8 cellular contexts compared by ENCODE assay signal in genomic region chr15:88621789-88622604, GRCh38. TPM values are rescaled to one million over a fixed set of nuclear protein-coding genes. Genes with fewer than 3 reads are reported as not detected.
DNase-seq lines count a peak whose midpoint lies in the region; ATAC-seq and TF ChIP-seq lines count a peak whose summit lies in the region.

No MANE protein-coding gene starts in this region.

- H3K27me3 Mint-ChIP-seq in T-cell (peaks cover 3 to 5% of the 10 kb centered on the region in 2 donors), chondrocyte (ENCODE audit: low read depth) (no peaks in the 10 kb centered on the region)

- H2BK5ac ChIP-seq in mesenchymal stem cell (ENCODE audit: low read depth, low read length, poor library complexity, severe bottlenecking) = peak overlapping the region; percentile 100

- peak overlapping the region; percentile 18 for H2AK5ac ChIP-seq in mesenchymal stem cell (ENCODE audit: low read length, severe bottlenecking)

- H3K9me3 ChIP-seq in mesenchymal stem cell (ENCODE audit: control insufficient read depth, low read length) = no peaks in the 10 kb centered on the region
- H3K9me3 ChIP-seq in tibial nerve = no peaks in the 10 kb centered on the region

- CTCF ChIA-PET in T-cell (lab: Charles Lee) = interaction anchor here (0.6 to 1.8 kb wide), 6 partner anchors 13 to 391 kb away, joined by 3 to 12 read pairs (median 6); no protein-coding TSS in a partner anchor

- H3K4me1 Mint-ChIP-seq in T-cell (peaks cover 51 to 56% (median 55%) of the 10 kb centered on the region in 3 donors), chondrocyte (ENCODE audit: low read depth) (peaks cover 43% of the 10 kb centered on the region)

- H2AFZ ChIP-seq in mesenchymal stem cell (ENCODE audit: low read depth, low read length) = no peak overlapping the region

- peak overlapping the region; percentile 91 to 96 for H3K27ac Mint-ChIP-seq in T-cell
- H3K27ac Mint-ChIP-seq in chondrocyte (ENCODE audit: unreplicated experiment) = peak overlapping the region; percentile 95

- no peaks in the 10 kb centered on the region for H3K9me3 Mint-ChIP-seq in T-cell
- H3K9me3 Mint-ChIP-seq in chondrocyte (ENCODE audit: low read depth) = no peaks in the 10 kb centered on the region

- peak overlapping the region in 1 of 2 experiments; percentile 97 for H3K4ac ChIP-seq in mesenchymal stem cell (ENCODE audit: low read depth in 1 of 2, low read length in 2 of 2)

- under 1% methylated on average over 12 of the region's 17 CpGs for WGBS in mesenchymal stem cell
- WGBS in tibial nerve, 2 donors = 6% methylated on average over 17 of the region's 17 CpGs

- H3K36me3 Mint-ChIP-seq in T-cell (peaks cover 3% of the 10 kb centered on the region), chondrocyte (ENCODE audit: low read depth) (no peaks in the 10 kb centered on the region)

- H3K4me3 Mint-ChIP-seq in T-cell (peak overlapping the region; percentile 86 to 92 (median 86)), chondrocyte (ENCODE audit: unreplicated experiment) (peak overlapping the region; percentile 84)

- H3K9ac ChIP-seq in mesenchymal stem cell (ENCODE audit: low read length) = peak overlapping the region; percentile 99

- H2BK15ac ChIP-seq in mesenchymal stem cell (ENCODE audit: low read depth, poor library complexity, severe bottlenecking) = no peak overlapping the region

- H3K18ac ChIP-seq in mesenchymal stem cell (ENCODE audit: low read depth in 1 of 2, low read length in 2 of 2) = peak overlapping the region; percentile 95 to 99

- ATAC-seq in Right ventricle myocardium superior (ENCODE audit: poor library complexity) = peak; percentile 11
- no peak for ATAC-seq in Right ventricle myocardium inferior
- peak; percentile 28 for ATAC-seq in HG03432 (IDR thresholded peaks at IDR 0.05; ENCODE audit: unreplicated experiment)
- ATAC-seq in T-cell (replicated peaks in 1 of 4) = peak; percentile 36 to 50 (median 47)

- POLR2A ChIA-PET in T-cell (lab: Charles Lee) = interaction anchor here in 1 of 2 donors (1.1 kb wide), 1 partner anchor 13 kb away, joined by 7 read pairs; no protein-coding TSS in a partner anchor

- peak overlapping the region; percentile 88 for H3K4me2 ChIP-seq in mesenchymal stem cell (ENCODE audit: low read length, poor library complexity, severe bottlenecking)

- H3K79me1 ChIP-seq in mesenchymal stem cell (replicated peaks; ENCODE audit: low read length, poor library complexity, severe bottlenecking) = peaks cover 3% of the 10 kb centered on the region

- H3K4me1 ChIP-seq in mesenchymal stem cell (ENCODE audit: control insufficient read depth, insufficient read depth, low read depth, low read length) (peaks cover 26% of the 10 kb centered on the region), tibial nerve (peaks cover 0 to 49% (median 30%) of the 10 kb centered on the region in 4 donors)

- no peak for TF ChIP-seq CTCF in chondrocyte (IDR thresholded peaks at IDR 0.05)
- no peak for TF ChIP-seq CTCF in tibial nerve (IDR thresholded peaks at IDR 0.05)

- H2BK120ac ChIP-seq in mesenchymal stem cell (ENCODE audit: low read depth, low read length) = peak overlapping the region; percentile 98

- H4K8ac ChIP-seq in mesenchymal stem cell (ENCODE audit: low read length) = peak overlapping the region; percentile 90

- H4K91ac ChIP-seq in mesenchymal stem cell (ENCODE audit: low read length) = peak overlapping the region; percentile 99

- peak overlapping the region in 1 of 2 experiments; percentile 87 for H3K14ac ChIP-seq in mesenchymal stem cell (ENCODE audit: low read length in 2 of 2)

- H3K4me3 ChIP-seq in mesenchymal stem cell (ENCODE audit: insufficient read depth in 1 of 2, low read depth in 1 of 2, low read length in 2 of 2) (peak overlapping the region; percentile 95 to 98), tibial nerve (peak overlapping the region; percentile 97 to 100 (median 98))

- peak overlapping the region in 1 of 2 experiments; percentile 99 for H3K23ac ChIP-seq in mesenchymal stem cell (ENCODE audit: low read length in 2 of 2)

- no peak for TF ChIP-seq EP300 in tibial nerve (IDR thresholded peaks at IDR 0.05)

- peak overlapping the region; percentile 81 for H3K27ac ChIP-seq in mesenchymal stem cell (ENCODE audit: low read length, poor library complexity, severe bottlenecking)
- peak overlapping the region; percentile 53 to 89 (median 86) for H3K27ac ChIP-seq in tibial nerve

- TF ChIP-seq POLR2A in tibial nerve (IDR thresholded peaks at IDR 0.05) = no peak

- H3K36me3 ChIP-seq in mesenchymal stem cell (ENCODE audit: control insufficient read depth in 1 of 2, insufficient read depth in 2 of 2, low read depth in 1 of 2, low read length in 2 of 2) (peaks cover 16 to 18% of the 10 kb centered on the region in 2 experiments), tibial nerve (peaks cover 0 to 12% (median 0%) of the 10 kb centered on the region in 3 donors)

- DNase-seq in Right ventricle myocardium superior (no peak), Right ventricle myocardium inferior (ENCODE audit: missing footprints) (no peak), T-cell (peak in 32 of 34 experiments; percentile 40 to 76 (median 56)), chondrocyte (ENCODE audit: low spot score) (no peak), mesenchymal stem cell (peak; percentile 61), tibial nerve (ENCODE audit: low spot score in 2 of 2) (no peak), NCI-H1105 (lab: John Stamatoyannopoulos, UW) (no peak)

- H2BK12ac ChIP-seq in mesenchymal stem cell (ENCODE audit: low read length in 2 of 2) = peak overlapping the region; percentile 32 to 87

- H3K27me3 ChIP-seq in mesenchymal stem cell (ENCODE audit: control insufficient read depth in 1 of 2, insufficient read depth in 1 of 2, low read length in 2 of 2) (no peaks in the 10 kb centered on the region), tibial nerve (no peaks in the 10 kb centered on the region)

- intact Hi-C loops in Right ventricle myocardium superior (cut with DNase I) = no loop called here
- intact Hi-C loops in Right ventricle myocardium inferior (cut with DNase I) = loop anchor here (5.0 to 10.0 kb wide), 3 partner anchors 40 to 393 kb away; partner anchors contain the start of gene HAPLN3

RNA-seq across cellular contexts. Expression of gene AEN, which starts 0.9 kb away (rescaled TPM):
- total RNA-seq in Right ventricle myocardium superior (10.0 TPM), Right ventricle myocardium inferior (12.0 TPM), T-cell (10 to 100 TPM; 31.1 to 69.2 (median 51.5) TPM), chondrocyte (28.6 to 30.4 TPM (median 30.2 TPM) in 3 replicates), tibial nerve (10 to 100 TPM; 10.1 to 17.8 (median 13.1) TPM)
- 26.2 TPM for polyA plus RNA-seq in mesenchymal stem cell (2013, experiment 1 of 2)
- 25.8 TPM for polyA plus RNA-seq in mesenchymal stem cell (2013, experiment 2 of 2)

RNA-seq across cellular contexts. Expression of gene ISG20, which starts 16.8 kb away (rescaled TPM):
- total RNA-seq in Right ventricle myocardium superior (2.5 TPM), Right ventricle myocardium inferior (1.8 TPM), T-cell (100 to 1,000 TPM; 141 to 206 (median 153) TPM), chondrocyte (3.8 to 4.5 TPM (median 4.5 TPM) in 3 replicates), tibial nerve (10 to 100 TPM; 18.2 to 34.5 (median 23.8) TPM)
- 3.3 TPM for polyA plus RNA-seq in mesenchymal stem cell (2013, experiment 1 of 2)
- 3.6 TPM for polyA plus RNA-seq in mesenchymal stem cell (2013, experiment 2 of 2)

Comparison
In these comparisons a context has a peak if more than half of its experiments do, and no peak if none do; other contexts are left out.
1. DNase-seq: peak in T-cell (32 of 34) and mesenchymal stem cell (single experiment); none in Right ventricle myocardium superior (single experiment), Right ventricle myocardium inferior (single experiment), chondrocyte (single experiment), tibial nerve (0 of 2) and NCI-H1105 (single experiment).
2. RNA of gene ISG20, which starts 16.8 kb away (total RNA-seq): 141 to 206 TPM in T-cell; 18.2 to 34.5 TPM in tibial nerve, 3.8 to 4.5 TPM in chondrocyte, 2.5 TPM in Right ventricle myocardium superior (single experiment) and 1.8 TPM in Right ventricle myocardium inferior (single experiment); every median in the first group is over 4 times any median in the second.